In genomic region chr9:101065930-101066329, GRCh38 we compare ENCODE assay signal across 12 cellular contexts. TPM values are rescaled to one million over a fixed set of nuclear protein-coding genes. Genes with fewer than 3 reads are reported as not detected.
"Had no signal": no experiment of that assay in that cellular context is flagged by ENCODE, and none has a peak within 500 bp of the region (broad histone marks: within the 10 kb centered on the region; RNA-seq: fewer than 3 reads in every experiment).

No MANE protein-coding gene starts in this region.

- H3K36me3 ChIP-seq: HAP-1 had no signal

- H3K9me3 ChIP-seq: HAP-1 had no signal

- DNase-seq: GM23248, GOT3, H7, H9, HCEC 1CT, HFFc6 had no signal

- H3K27ac ChIP-seq: GM23248 had no signal

- H3K4me3 ChIP-seq: GM23248, GM23338, HAP-1 had no signal

- FAIRE-seq: H1, H54 had no signal

- H2AFZ ChIP-seq: GM23248, GM23338 had no signal

- H3K4me2 ChIP-seq: GM23338 had no signal

- ATAC-seq: GM23338, HCT116 had no signal

- H3K9ac ChIP-seq: GM23248 had no signal

- H3K4me1 ChIP-seq: HAP-1 had no signal

RNA-seq across cellular contexts. Expression of gene PLPPR1, which starts 37.4 kb away (rescaled TPM):
- total RNA-seq: GM23248, H4, HFFc6 had no signal
- polyA plus RNA-seq: GM23248 had no signal
